In the genomic region with DNA sequence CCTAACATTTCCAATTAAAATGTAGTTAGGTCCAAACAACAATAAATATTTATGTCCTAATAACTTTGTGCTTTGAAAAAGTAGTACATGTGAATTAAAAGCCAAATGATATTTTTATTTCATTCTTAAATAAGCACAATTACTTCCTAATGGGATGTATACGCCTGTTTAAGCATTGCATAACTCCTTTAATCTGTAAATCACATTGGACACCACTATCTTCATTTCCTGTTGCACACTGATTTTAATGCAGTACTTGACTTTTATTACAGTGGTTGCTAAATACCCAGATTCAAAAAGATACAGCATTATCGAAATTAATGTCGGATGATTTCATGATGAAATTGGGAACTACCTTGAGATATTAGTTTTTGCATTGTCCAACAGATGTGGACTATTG, we compare ENCODE assay signal across 23 cellular contexts.
"Had no signal": no experiment of that assay in that cellular context is flagged by ENCODE, and none has a peak within 500 bp of the region (broad histone marks: within the 10 kb centered on the region; RNA-seq: fewer than 3 reads in every experiment).

No MANE protein-coding gene starts in this region.

- H3K36me3 ChIP-seq: colonic mucosa, esophagus muscularis mucosa, esophagus squamous epithelium, gastrocnemius medialis, gastroesophageal sphincter, heart left ventricle, heart right ventricle had no signal

- H3K9me3 ChIP-seq: colonic mucosa, esophagus muscularis mucosa, esophagus squamous epithelium, gastrocnemius medialis had no signal

- DNase-seq: colonic mucosa; cortex of kidney; dermis blood vessel endothelial cell; dorsolateral prefrontal cortex; effector CD4-positive, alpha-beta T cell; effector CD8-positive, alpha-beta T cell; effector memory CD4-positive, alpha-beta T cell; effector memory CD8-positive, alpha-beta T cell; endodermal cell; erythroblast; esophagus squamous epithelium; foreskin fibroblast; foreskin melanocyte; gastrocnemius medialis; glutamatergic neuron; head of caudate nucleus; heart left ventricle; heart right ventricle had no signal

- H3K27ac ChIP-seq: colonic mucosa, coronary artery, dorsolateral prefrontal cortex, epithelial cell of prostate, esophagus muscularis mucosa, esophagus squamous epithelium, foreskin keratinocyte, gastrocnemius medialis, gastroesophageal sphincter, heart left ventricle, heart right ventricle had no signal

- H3K4me1 ChIP-seq: colonic mucosa, esophagus muscularis mucosa, esophagus squamous epithelium, foreskin keratinocyte, gastrocnemius medialis, gastroesophageal sphincter, heart left ventricle, heart right ventricle had no signal

- H3K4me3 ChIP-seq: colonic mucosa, coronary artery, dorsolateral prefrontal cortex, esophagus muscularis mucosa, esophagus squamous epithelium, gastrocnemius medialis, gastroesophageal sphincter, heart left ventricle, heart right ventricle had no signal

- H3K27me3 ChIP-seq: colonic mucosa, esophagus muscularis mucosa, esophagus squamous epithelium, gastrocnemius medialis, gastroesophageal sphincter, heart left ventricle had no signal
